In genomic region chr10:133048306-133048705, GRCh38 we compare ENCODE assay signal across 24 cellular contexts. TPM values are rescaled to one million over a fixed set of nuclear protein-coding genes. Genes with fewer than 3 reads are reported as not detected.
"Had no signal": no experiment of that assay in that cellular context is flagged by ENCODE, and none has a peak within 500 bp of the region (broad histone marks: within the 10 kb centered on the region; RNA-seq: fewer than 3 reads in every experiment).

No MANE protein-coding gene starts in this region.

- H3K36me3 Mint-ChIP-seq: immature natural killer cell; naive thymus-derived CD8-positive, alpha-beta T cell; stimulated activated naive B cell treated with anti-CD40 and anti-IgM and Interleukin-4, amounts not matched to agents 10 μg/mL and 1 μg/mL and 100 μg/mL, for 72 hours; type B pancreatic cell had no signal

- H3K27ac ChIP-seq: left lung, lower lobe of right lung, neutrophil, parathyroid adenoma, psoas muscle, right lobe of liver, tibial nerve, uterus had no signal

- H3K27me3 ChIP-seq: right lobe of liver, uterus had no signal

- H3K36me3 ChIP-seq: left lung, lower lobe of right lung, neutrophil, right lobe of liver, tibial nerve, uterus had no signal

- H3K4me1 ChIP-seq: left lung, lower lobe of right lung, parathyroid adenoma, psoas muscle, right lobe of liver, uterus had no signal

- H3K4me1 Mint-ChIP-seq: immature natural killer cell; naive thymus-derived CD8-positive, alpha-beta T cell had no signal

- H3K4me2 ChIP-seq: smooth muscle cell had no signal

- ATAC-seq: left colon; left lung; lower lobe of right lung; naive thymus-derived CD8-positive, alpha-beta T cell; psoas muscle; right lobe of liver; stimulated activated naive B cell treated with anti-CD40 and anti-IgM and Interleukin-4, amounts not matched to agents 10 μg/mL and 1 μg/mL and 100 μg/mL, for 72 hours had no signal

- H3K27ac Mint-ChIP-seq: immature natural killer cell; naive thymus-derived CD8-positive, alpha-beta T cell; stimulated activated naive B cell treated with anti-CD40 and anti-IgM and Interleukin-4, amounts not matched to agents 10 μg/mL and 1 μg/mL and 100 μg/mL, for 72 hours; stimulated activated naive CD8-positive, alpha-beta T cell treated with anti-CD3 and anti-CD28 coated beads, Interleukin-15, Interleukin-2, amounts not matched to agents 100 ng/mL and 50 ng/mL, for 24 hours; type B pancreatic cell had no signal

- H3K9me3 ChIP-seq: left lung, lower lobe of right lung, neutrophil, psoas muscle, right lobe of liver, tibial nerve, uterus had no signal

- H3K9me3 Mint-ChIP-seq: immature natural killer cell; naive thymus-derived CD8-positive, alpha-beta T cell; stimulated activated naive B cell treated with anti-CD40 and anti-IgM and Interleukin-4, amounts not matched to agents 10 μg/mL and 1 μg/mL and 100 μg/mL, for 72 hours; stimulated activated naive CD8-positive, alpha-beta T cell treated with anti-CD3 and anti-CD28 coated beads, Interleukin-15, Interleukin-2, amounts not matched to agents 100 ng/mL and 50 ng/mL, for 24 hours; type B pancreatic cell had no signal

- H3K4me3 Mint-ChIP-seq: immature natural killer cell; naive thymus-derived CD8-positive, alpha-beta T cell; stimulated activated naive B cell treated with anti-CD40 and anti-IgM and Interleukin-4, amounts not matched to agents 10 μg/mL and 1 μg/mL and 100 μg/mL, for 72 hours; stimulated activated naive CD8-positive, alpha-beta T cell treated with anti-CD3 and anti-CD28 coated beads, Interleukin-15, Interleukin-2, amounts not matched to agents 100 ng/mL and 50 ng/mL, for 24 hours; type B pancreatic cell had no signal

- DNase-seq: hypothalamus; immature natural killer cell; kidney; left colon; left lung; lower lobe of right lung; mammary epithelial cell; mesenchymal stem cell; naive thymus-derived CD8-positive, alpha-beta T cell; occipital lobe; psoas muscle; right lobe of liver; stimulated activated CD4-positive, alpha-beta T cell treated with anti-CD3 and anti-CD28 coated beads, Interleukin-1b, Interleukin-23, amount 100 ng/mL, for 48 hours; stimulated activated CD4-positive, alpha-beta T cell treated with anti-CD3 and anti-CD28 coated beads, Interleukin-4, amount 100 ng/mL, for 1 hour; stimulated activated naive B cell treated with anti-CD40 and anti-IgM and Interleukin-4, amounts not matched to agents 10 μg/mL and 1 μg/mL and 100 μg/mL, for 72 hours; uterus had no signal

- H3K4me3 ChIP-seq: left lung, lower lobe of right lung, psoas muscle, right lobe of liver, smooth muscle cell, tibial nerve, uterus had no signal

- H3K9ac ChIP-seq: parathyroid adenoma had no signal

- H2AFZ ChIP-seq: parathyroid adenoma had no signal

RNA-seq across cellular contexts. Expression of gene ADGRA1, which starts 39.4 kb away (rescaled TPM):
- total RNA-seq: left colon; mammary epithelial cell; mucosa of gallbladder; naive thymus-derived CD8-positive, alpha-beta T cell; osteocyte; smooth muscle cell had no signal
- polyA plus RNA-seq: immature natural killer cell; mammary epithelial cell; naive thymus-derived CD8-positive, alpha-beta T cell; smooth muscle cell had no signal
